17 cellular contexts compared by ENCODE assay signal in genomic region chr9:125929846-125930245, GRCh38.
"Had no signal": no experiment of that assay in that cellular context is flagged by ENCODE, and none has a peak within 500 bp of the region (broad histone marks: within the 10 kb centered on the region; RNA-seq: fewer than 3 reads in every experiment).

No MANE protein-coding gene starts in this region.

- H3K27me3 ChIP-seq: adrenal gland, heart left ventricle, ovary, testis, upper lobe of right lung had no signal

- H3K36me3 ChIP-seq: adrenal gland, ovary had no signal

- ATAC-seq: heart left ventricle; stimulated activated naive CD8-positive, alpha-beta T cell treated with anti-CD3 and anti-CD28 coated beads, Interleukin-15, amount 100 ng/mL, for 72 hours; T-helper 17 cell; upper lobe of right lung had no signal

- H3K27ac Mint-ChIP-seq: activated T-helper 2 cell treated with anti-CD3 and anti-CD28 coated beads, Interferon-gamma antibody, Interleukin-2, Interleukin-4, amounts not matched to agents 10 μg/mL and 5 μg/mL and 100 μg/mL, durations not matched to agents 14 hours and 24 hours and 36 hours; mesothelial cell of epicardium; stimulated activated naive CD8-positive, alpha-beta T cell treated with anti-CD3 and anti-CD28 coated beads, Interleukin-15, amount 100 ng/mL, for 72 hours; T-helper 17 cell had no signal

- H3K9me3 Mint-ChIP-seq: activated T-helper 2 cell treated with anti-CD3 and anti-CD28 coated beads, Interferon-gamma antibody, Interleukin-2, Interleukin-4, amounts not matched to agents 10 μg/mL and 5 μg/mL and 100 μg/mL, durations not matched to agents 14 hours and 24 hours and 36 hours; mesothelial cell of epicardium; neural crest cell; stimulated activated naive CD8-positive, alpha-beta T cell treated with anti-CD3 and anti-CD28 coated beads, Interleukin-15, amount 100 ng/mL, for 72 hours had no signal

- H3K27ac ChIP-seq: adrenal gland, heart left ventricle, ovary, testis, upper lobe of right lung had no signal

- H3K4me1 ChIP-seq: testis, upper lobe of right lung had no signal

- H3K27me3 Mint-ChIP-seq: stimulated activated naive CD8-positive, alpha-beta T cell treated with anti-CD3 and anti-CD28 coated beads, Interleukin-15, amount 100 ng/mL, for 72 hours; T-helper 17 cell had no signal

- FAIRE-seq: TTC549 had no signal

- H3K4me3 Mint-ChIP-seq: brain; mesothelial cell of epicardium; neural crest cell; stimulated activated naive CD8-positive, alpha-beta T cell treated with anti-CD3 and anti-CD28 coated beads, Interleukin-15, amount 100 ng/mL, for 72 hours; T-helper 17 cell had no signal

- H3K9me3 ChIP-seq: adrenal gland, heart left ventricle, ovary, testis, upper lobe of right lung had no signal

- DNase-seq: activated CD4-positive, CD25-positive, alpha-beta regulatory T cell; activated naive CD4-positive, alpha-beta T cell treated with anti-CD3 and anti-CD28 coated beads, Interleukin-2, amount 50 U/mL, for 16 hours; adrenal gland; foreskin melanocyte; heart left ventricle; islet precursor cell; ovary; stimulated activated CD4-positive, alpha-beta T cell treated with anti-CD3 and anti-CD28 coated beads, Interleukin-4, amount 100 ng/mL, for 4 hours; stimulated activated naive CD8-positive, alpha-beta T cell treated with anti-CD3 and anti-CD28 coated beads, Interleukin-15, amount 100 ng/mL, for 72 hours; T-helper 17 cell; testis; upper lobe of right lung had no signal

- H3K4me3 ChIP-seq: adrenal gland, heart left ventricle, ovary, testis, upper lobe of right lung had no signal

- H3K4me1 Mint-ChIP-seq: neural crest cell; stimulated activated naive CD8-positive, alpha-beta T cell treated with anti-CD3 and anti-CD28 coated beads, Interleukin-15, amount 100 ng/mL, for 72 hours had no signal
